In the genomic region with DNA sequence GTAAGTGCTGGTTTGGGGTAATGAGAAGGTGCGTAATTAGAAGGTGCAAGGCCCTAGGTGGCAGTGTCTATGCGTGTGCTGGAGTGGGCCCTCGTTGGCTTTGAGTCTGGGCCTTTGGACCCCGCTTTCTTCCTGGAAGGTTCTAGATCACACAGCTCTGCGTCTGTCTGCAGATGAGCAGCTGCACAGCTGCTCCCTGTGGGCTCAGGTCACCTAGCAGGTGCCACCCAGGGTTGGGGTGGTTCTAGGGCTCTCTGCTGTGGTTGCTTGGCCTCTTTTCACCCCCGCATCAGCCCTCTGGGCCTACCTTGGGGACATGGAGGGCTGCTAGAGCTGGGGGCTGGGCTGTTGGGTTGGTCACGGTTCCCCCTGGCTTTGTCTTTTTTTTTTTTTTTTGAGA, we compare ENCODE assay signal across 15 cellular contexts. TPM values are rescaled to one million over a fixed set of nuclear protein-coding genes. Genes with fewer than 3 reads are reported as not detected.
DNase-seq lines count a peak whose midpoint lies in the region; ATAC-seq and TF ChIP-seq lines count a peak whose summit lies in the region.
"Had no signal": no experiment of that assay in that cellular context is flagged by ENCODE, and none has a peak within 500 bp of the region (broad histone marks: within the 10 kb centered on the region; RNA-seq: fewer than 3 reads in every experiment).

No MANE protein-coding gene starts in this region.

- no peak overlapping the region for H3K4me3 ChIP-seq in SJCRH30
- H3K4me3 ChIP-seq: esophagus muscularis mucosa, thyroid gland had no signal

- no peak overlapping the region for H3K9ac ChIP-seq in H9 (ENCODE audit: extremely low read depth, insufficient read length, low read length)

- CTCF ChIA-PET in CD4-positive, alpha-beta T cell (lab: Charles Lee), result interaction anchor here (1.0 kb wide), 1 partner anchor 35 kb away, joined by 4 read pairs; no protein-coding TSS in a partner anchor

- no peaks in the 10 kb centered on the region for H3K79me2 ChIP-seq in H9 (ENCODE audit: insufficient read depth, low read length)

- H3K4me3 Mint-ChIP-seq in CD4-positive, alpha-beta T cell, result peak overlapping the region; percentile 25
- H3K4me3 Mint-ChIP-seq in H9, result no peak overlapping the region
- no peak overlapping the region for H3K4me3 Mint-ChIP-seq in progenitor cell of endocrine pancreas (ENCODE audit: low read depth)

- H3K4me1 ChIP-seq in H9 (ENCODE audit: insufficient read depth, low read length) (no peaks in the 10 kb centered on the region), SJCRH30 (peaks cover 29% of the 10 kb centered on the region)

- H2BK20ac ChIP-seq in H9 (ENCODE audit: low read depth, low read length, poor library complexity, severe bottlenecking), result no peak overlapping the region

- no peak overlapping the region for H3K4me2 ChIP-seq in H9 (ENCODE audit: insufficient read depth, insufficient read length, low read length)

- no peaks in the 10 kb centered on the region for H3K27me3 ChIP-seq in CD4-positive, alpha-beta T cell (ENCODE audit: control insufficient read depth, insufficient read depth, low read length)
- no peaks in the 10 kb centered on the region for H3K27me3 ChIP-seq in H9 (ENCODE audit: insufficient read depth, low read length)
- H3K27me3 ChIP-seq in SJCRH30, result no peaks in the 10 kb centered on the region
- H3K27me3 ChIP-seq: brain microvascular endothelial cell, esophagus muscularis mucosa, thyroid gland had no signal

- no peak overlapping the region for H2AFZ ChIP-seq in H9 (ENCODE audit: low read length)

- intact Hi-C loops in CD4-positive, alpha-beta T cell (cut with DNase I, micrococcal nuclease), result no loop called here

- no peak overlapping the region for H2BK12ac ChIP-seq in H9 (ENCODE audit: insufficient read length, low read depth, low read length)

- no peak for DNase-seq in CD4-positive, alpha-beta T cell
- DNase-seq in H9, result no peak
- no peak for DNase-seq in progenitor cell of endocrine pancreas (ENCODE audit: low spot score, unreplicated experiment)
- no peak for DNase-seq in hypothalamus (lab: John Stamatoyannopoulos, UW)
- no peak for DNase-seq in GM10266 (ENCODE audit: extremely low spot score)
- DNase-seq in SJCRH30, result no peak
- DNase-seq: brain microvascular endothelial cell; Calu3; NCI-H1417 treated with DMSO at 0.1 percent for 48 hours; NCI-H748 treated with DMSO at 0.1 percent for 48 hours; stimulated activated CD4-positive, alpha-beta T cell treated with anti-CD3 and anti-CD28 coated beads, Interleukin-4, amount 100 ng/mL, for 4 hours; thyroid gland had no signal

- WGBS in H9 (ENCODE audit: extremely low coverage, insufficient read length, low lambda C conversion rate), result no CpG with 5 or more reads among the region's 7 CpGs

- no peak overlapping the region for H3K14ac ChIP-seq in H9 (ENCODE audit: insufficient read depth, low read length)

- H3K56ac ChIP-seq in H9 (ENCODE audit: insufficient read length, low read depth, low read length), result no peak overlapping the region

- H3K23ac ChIP-seq in H9 (ENCODE audit: insufficient read length, low read depth, low read length), result no peak overlapping the region

- H3K4ac ChIP-seq in H9 (ENCODE audit: low read depth, low read length), result no peak overlapping the region

- no peaks in the 10 kb centered on the region for H3K9me3 Mint-ChIP-seq in CD4-positive, alpha-beta T cell
- H3K9me3 Mint-ChIP-seq in H9 (no peaks in the 10 kb centered on the region), progenitor cell of endocrine pancreas (ENCODE audit: low read depth) (no peaks in the 10 kb centered on the region)

- no peaks in the 10 kb centered on the region for H4K20me1 ChIP-seq in H9 (ENCODE audit: control insufficient read depth, insufficient read depth, insufficient read length)

- no peak overlapping the region for H3K18ac ChIP-seq in H9 (ENCODE audit: insufficient read length, low read depth, low read length)

- H4K5ac ChIP-seq in H9 (ENCODE audit: insufficient read length, low read depth, low read length), result no peak overlapping the region

- H2BK5ac ChIP-seq in H9 (ENCODE audit: insufficient read length, low read length), result no peak overlapping the region

- POLR2A ChIA-PET in CD4-positive, alpha-beta T cell (lab: Charles Lee), result interaction anchor here (1.4 kb wide), 1 partner anchor 9 kb away, joined by 4 read pairs; no protein-coding TSS in a partner anchor

- peaks cover 59% of the 10 kb centered on the region for H3K4me1 Mint-ChIP-seq in CD4-positive, alpha-beta T cell (ENCODE audit: low read depth)
- peaks cover 31 to 47% of the 10 kb centered on the region in 2 experiments for H3K4me1 Mint-ChIP-seq in H9
- H3K4me1 Mint-ChIP-seq in progenitor cell of endocrine pancreas (ENCODE audit: low read depth), result peaks cover 13% of the 10 kb centered on the region

- H3T11ph ChIP-seq in H9 (ENCODE audit: low read length), result no peak overlapping the region

- peaks cover 5% of the 10 kb centered on the region for H3K36me3 Mint-ChIP-seq in CD4-positive, alpha-beta T cell (ENCODE audit: low read depth)
- peaks cover 0 to 2% (median 0%) of the 10 kb centered on the region in 3 experiments; a peak in 2 of 7 replicates for H3K36me3 Mint-ChIP-seq in H9 (ENCODE audit: insufficient read depth in 1 of 3, low read depth in 3 of 3)
- H3K36me3 Mint-ChIP-seq in progenitor cell of endocrine pancreas (ENCODE audit: insufficient read depth), result no peaks in the 10 kb centered on the region

- no peaks in the 10 kb centered on the region for H3K27me3 Mint-ChIP-seq in CD4-positive, alpha-beta T cell
- H3K27me3 Mint-ChIP-seq in H9 (ENCODE audit: low read depth), result no peaks in the 10 kb centered on the region; the same call in 1 of the 2 replicates
- H3K27me3 Mint-ChIP-seq in progenitor cell of endocrine pancreas, result no peaks in the 10 kb centered on the region

- H2AK5ac ChIP-seq in H9 (ENCODE audit: insufficient read length, low read length), result no peak overlapping the region

- no peak overlapping the region for H2BK15ac ChIP-seq in H9 (ENCODE audit: low read depth, low read length)

- no peak overlapping the region for H4K8ac ChIP-seq in H9 (replicated peaks; ENCODE audit: insufficient read length, low read depth, low read length)

- peak overlapping the region; percentile 80 for H3K27ac Mint-ChIP-seq in CD4-positive, alpha-beta T cell
- peak overlapping the region in 2 of 3 experiments; percentile 73 to 77; a peak in 3 of 7 replicates for H3K27ac Mint-ChIP-seq in H9
- H3K27ac Mint-ChIP-seq in progenitor cell of endocrine pancreas, result peak overlapping the region; percentile 29

- ATAC-seq in CD4-positive, alpha-beta T cell (ENCODE audit: poor library complexity), result no peak
- ATAC-seq in HG03439 (IDR thresholded peaks at IDR 0.05; ENCODE audit: unreplicated experiment), result no peak

- H3K27ac ChIP-seq in CD4-positive, alpha-beta T cell (ENCODE audit: low read depth, low read length), result peak overlapping the region; percentile 25
- H3K27ac ChIP-seq in H9 (ENCODE audit: insufficient read length, low read depth, low read length) (no peak overlapping the region), cingulate gyrus (ENCODE audit: low read depth, low read length) (peak overlapping the region; percentile 75), SJCRH30 (no peak overlapping the region)
- H3K27ac ChIP-seq: brain microvascular endothelial cell had no signal

- no peak overlapping the region for H4K91ac ChIP-seq in H9 (ENCODE audit: insufficient read length, low read depth, low read length)

- H3K36me3 ChIP-seq in SJCRH30, result no peaks in the 10 kb centered on the region
- H3K36me3 ChIP-seq: brain microvascular endothelial cell, esophagus muscularis mucosa, thyroid gland had no signal

- no peaks in the 10 kb centered on the region for H3K79me1 ChIP-seq in H9 (ENCODE audit: insufficient read depth, low read depth, low read length, poor library complexity, severe bottlenecking)

- no peaks in the 10 kb centered on the region for H3K23me2 ChIP-seq in H9 (ENCODE audit: insufficient read length, low read depth, low read length, poor library complexity, severe bottlenecking)

- no peaks in the 10 kb centered on the region for H3K9me3 ChIP-seq in CD4-positive, alpha-beta T cell (ENCODE audit: control insufficient read depth, low read length)
- H3K9me3 ChIP-seq in H9 (ENCODE audit: control insufficient read depth, low read depth, low read length), result no peaks in the 10 kb centered on the region
- no peaks in the 10 kb centered on the region for H3K9me3 ChIP-seq in SJCRH30 (replicated peaks)
- H3K9me3 ChIP-seq: esophagus muscularis mucosa, thyroid gland had no signal

- TF ChIP-seq CTCF in CD4-positive, alpha-beta T cell (IDR thresholded peaks at IDR 0.05), result no peak
- TF ChIP-seq CTCF in H9 (conservative IDR thresholded peaks at IDR 0.05) (no peak), progenitor cell of endocrine pancreas (IDR thresholded peaks at IDR 0.05; ENCODE audit: unreplicated experiment) (no peak), GM10266 (IDR thresholded peaks at IDR 0.05; ENCODE audit: control insufficient read depth, insufficient read depth, low read depth, missing control alignments) (no peak)

- no peak overlapping the region for H2BK120ac ChIP-seq in H9 (ENCODE audit: low read depth, low read length, poor library complexity, severe bottlenecking)

RNA-seq across cellular contexts. Expression of a gene that starts 10.4 kb away (rescaled TPM):
- total RNA-seq in CD4-positive, alpha-beta T cell, result 100 to 1,000 TPM; 107 to 114 TPM
- 10.2 TPM in 2 replicates for total RNA-seq in H9 (2021)
- total RNA-seq in progenitor cell of endocrine pancreas, result 5.3 and 5.7 TPM in 2 replicates
- total RNA-seq in SJCRH30 (2014; rRNA removed; shearing (Covaris generic)), result 8.7 and 10.1 TPM in 2 replicates

Comparison
In these comparisons a context has a peak if more than half of its experiments do, and no peak if none do; other contexts are left out.
1. H3K27ac ChIP-seq: peak in CD4-positive, alpha-beta T cell (single experiment) and cingulate gyrus (single experiment); none in H9 (single experiment) and SJCRH30 (single experiment).
2. H3K27ac Mint-ChIP-seq: peak in every context shown above with its lines; median percentile 80 in CD4-positive, alpha-beta T cell; 75 in H9; 29 in progenitor cell of endocrine pancreas.